29 cellular contexts compared by ENCODE assay signal in genomic region chr13:68078874-68079273, GRCh38.
"Had no signal": no experiment of that assay in that cellular context is flagged by ENCODE, and none has a peak within 500 bp of the region (broad histone marks: within the 10 kb centered on the region; RNA-seq: fewer than 3 reads in every experiment).

No MANE protein-coding gene starts in this region.

- H2AFZ ChIP-seq: parathyroid adenoma had no signal

- H3K9ac ChIP-seq: parathyroid adenoma had no signal

- H3K4me1 ChIP-seq: ascending aorta, gastrocnemius medialis, left ventricle myocardium inferior, parathyroid adenoma, psoas muscle, right atrium auricular region, stomach, thyroid gland, upper lobe of right lung had no signal

- H3K9me3 ChIP-seq: ascending aorta, gastrocnemius medialis, left ventricle myocardium inferior, psoas muscle, right atrium auricular region, thyroid gland, upper lobe of right lung had no signal

- H3K36me3 ChIP-seq: ascending aorta, brain microvascular endothelial cell, gastrocnemius medialis, left ventricle myocardium inferior, right atrium auricular region, stomach, thyroid gland, upper lobe of right lung had no signal

- DNase-seq: activated CD4-positive, alpha-beta memory T cell treated with anti-CD3 and anti-CD28 coated beads for 36 hours; activated CD4-positive, alpha-beta T cell treated with anti-CD3 and anti-CD28 coated beads for 48 hours; activated CD8-positive, alpha-beta memory T cell treated with anti-CD3 and anti-CD28 coated beads, Interleukin-2, amount 50 U/mL, for 4 hours; activated effector memory CD4-positive, alpha-beta T cell treated with anti-CD3 and anti-CD28 coated beads, Interleukin-2, amount 50 U/mL, for 16 hours; activated naive CD4-positive, alpha-beta T cell treated with anti-CD3 and anti-CD28 coated beads for 36 hours; activated naive CD8-positive, alpha-beta T cell treated with anti-CD3 and anti-CD28 coated beads for 36 hours; activated T-cell treated with anti-CD3 and anti-CD28 coated beads, Interleukin-2, amount 50 U/mL, for 1 hour; brain microvascular endothelial cell; central memory CD4-positive, alpha-beta T cell; gastrocnemius medialis; glutamatergic neuron; left ventricle myocardium inferior; midbrain; naive thymus-derived CD4-positive, alpha-beta T cell; psoas muscle; stimulated activated CD4-positive, alpha-beta T cell treated with anti-CD3 and anti-CD28 coated beads, Interleukin-15, amount 100 ng/mL, for 24 hours; stimulated activated CD4-positive, alpha-beta T cell treated with anti-CD3 and anti-CD28 coated beads, Interleukin-2, amount 100 ng/mL, for 24 hours; stimulated activated naive B cell treated with anti-CD40 and anti-IgM and Interleukin-4, amounts not matched to agents 10 μg/mL and 1 μg/mL and 100 μg/mL, for 72 hours; stomach; T-helper 9 cell; thyroid gland; upper lobe of right lung had no signal

- H3K27me3 ChIP-seq: ascending aorta, brain microvascular endothelial cell, gastrocnemius medialis, right atrium auricular region, stomach, thyroid gland, upper lobe of right lung had no signal

- H3K79me2 ChIP-seq: parathyroid adenoma had no signal

- H3K27ac ChIP-seq: ascending aorta, brain microvascular endothelial cell, gastrocnemius medialis, left ventricle myocardium inferior, parathyroid adenoma, psoas muscle, right atrium auricular region, stomach, thyroid gland, upper lobe of right lung, VCaP had no signal

- FAIRE-seq: endothelial cell of umbilical vein, islet of Langerhans, TTC549 had no signal

- H3K4me3 ChIP-seq: ascending aorta, gastrocnemius medialis, left ventricle myocardium inferior, psoas muscle, right atrium auricular region, stomach, thyroid gland, upper lobe of right lung had no signal

- ATAC-seq: gastrocnemius medialis; naive thymus-derived CD4-positive, alpha-beta T cell; psoas muscle; stimulated activated naive B cell treated with anti-CD40 and anti-IgM and Interleukin-4, amounts not matched to agents 10 μg/mL and 1 μg/mL and 100 μg/mL, for 72 hours; upper lobe of right lung had no signal
